Comparison of ENCODE assay signal across 8 cellular contexts in the genomic region with DNA sequence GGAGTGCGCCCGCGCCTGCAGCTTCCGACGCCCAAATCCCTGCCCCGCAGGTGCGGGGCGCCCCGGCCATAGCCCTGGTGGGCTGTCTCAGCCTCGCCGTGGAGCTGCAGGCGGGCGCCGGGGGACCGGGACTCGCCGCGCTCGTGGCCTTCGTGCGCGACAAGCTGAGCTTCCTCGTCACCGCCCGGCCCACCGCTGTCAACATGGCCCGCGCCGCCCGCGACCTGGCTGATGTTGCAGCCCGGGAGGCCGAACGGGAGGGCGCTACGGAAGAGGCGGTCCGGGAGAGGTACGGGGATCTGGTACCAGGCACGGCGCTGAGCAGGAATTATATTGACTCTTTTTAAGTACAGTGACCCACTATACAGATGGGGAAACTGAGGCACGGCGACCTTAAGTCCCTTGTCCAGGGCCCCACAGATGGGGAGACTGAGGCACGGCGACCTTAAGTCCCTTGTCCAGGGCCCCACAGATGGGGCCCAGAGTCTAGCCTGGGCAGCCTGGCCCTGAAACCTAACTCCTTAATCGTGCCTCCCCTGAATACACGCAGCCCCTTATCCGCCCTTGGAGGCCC.
DNase-seq lines count a peak whose midpoint lies in the region; ATAC-seq and TF ChIP-seq lines count a peak whose summit lies in the region.

No MANE protein-coding gene starts in this region.

- H3K9me3 ChIP-seq in iPS-18c (ENCODE audit: control insufficient read depth, insufficient read depth, low read length): no peaks in the 10 kb centered on the region

- DNase-seq in RWPE1 (ENCODE audit: low spot score): no peak
- no peak for DNase-seq in astrocyte of the cerebellum (ENCODE audit: low read depth)
- peak; percentile 40 for DNase-seq in stimulated activated CD4-positive, alpha-beta T cell treated with anti-CD3 and anti-CD28 coated beads, Interleukin-1b, Interleukin-23, amount 100 ng/mL, for 48 hours
- no peak for DNase-seq in NCI-H2029 (lab: John Stamatoyannopoulos, UW)
- no peak for DNase-seq in midbrain (lab: John Stamatoyannopoulos, UW)

- H3K27ac ChIP-seq in RWPE1: peak overlapping the region; percentile 80

- CTCF ChIA-PET in RWPE1 (lab: Yijun Ruan, JAX): interaction anchor here (0.7 to 1.6 kb wide), 2 partner anchors 13 to 75 kb away, joined by 3 to 4 read pairs; no protein-coding TSS in a partner anchor

- no peak for TF ChIP-seq CTCF in RWPE1 (conservative IDR thresholded peaks at IDR 0.05; ENCODE audit: low read depth)
- no peak for TF ChIP-seq CTCF in astrocyte of the cerebellum (IDR thresholded peaks at IDR 0.05; ENCODE audit: low read depth, low read length, missing control alignments)

- POLR2A ChIA-PET in RWPE1 (lab: Yijun Ruan, JAX; ENCODE audit: low non-redundant PET): interaction anchor here (0.5 to 1.1 kb wide), 4 partner anchors 16 to 69 kb away, joined by 3 to 6 read pairs (median 4); a partner anchor contains a TSS

- ATAC-seq in GM21381 (IDR thresholded peaks at IDR 0.05; ENCODE audit: unreplicated experiment) (peak; percentile 20), HG03095 (IDR thresholded peaks at IDR 0.05; ENCODE audit: unreplicated experiment) (no peak)

- in situ Hi-C loops in astrocyte of the cerebellum (cut with HindIII; ENCODE audit: low sequenced_read_pairs): no loop called here

- H3K4me3 ChIP-seq in astrocyte of the cerebellum (ENCODE audit: low read depth, low read length): peak overlapping the region; percentile 66
- peak overlapping the region; percentile 60 for H3K4me3 ChIP-seq in iPS-18c (ENCODE audit: insufficient read depth, low read depth, low read length)
